Comparison of ENCODE assay signal across 1 cellular context in the genomic region with DNA sequence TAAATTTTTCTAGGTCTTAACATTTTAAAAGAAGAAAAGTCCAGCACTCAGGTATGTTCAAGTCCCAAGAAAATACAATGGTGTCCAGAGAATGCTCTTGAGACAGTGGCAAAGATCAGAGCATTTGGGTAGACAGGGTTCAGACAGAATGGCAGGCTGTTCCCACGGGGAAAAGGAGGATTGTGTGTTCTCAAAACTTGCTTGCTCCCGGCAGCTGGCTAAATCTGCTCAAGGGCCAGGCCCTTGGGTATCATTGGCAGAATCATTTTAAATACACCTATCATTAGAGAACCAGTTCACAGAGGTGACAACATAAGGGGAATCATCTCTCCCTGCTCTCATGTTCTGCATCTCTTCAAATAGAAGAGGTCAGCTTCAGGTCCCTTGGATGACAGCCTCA.
TF ChIP-seq lines count a peak whose summit lies in the region.

No MANE protein-coding gene starts in this region.

TF ChIP-seq in GM23338, 12 proteins besides CTCF, POLR2A, EP300 and RAD21 (continued from another document):
- TF ChIP-seq, protein P1, sequence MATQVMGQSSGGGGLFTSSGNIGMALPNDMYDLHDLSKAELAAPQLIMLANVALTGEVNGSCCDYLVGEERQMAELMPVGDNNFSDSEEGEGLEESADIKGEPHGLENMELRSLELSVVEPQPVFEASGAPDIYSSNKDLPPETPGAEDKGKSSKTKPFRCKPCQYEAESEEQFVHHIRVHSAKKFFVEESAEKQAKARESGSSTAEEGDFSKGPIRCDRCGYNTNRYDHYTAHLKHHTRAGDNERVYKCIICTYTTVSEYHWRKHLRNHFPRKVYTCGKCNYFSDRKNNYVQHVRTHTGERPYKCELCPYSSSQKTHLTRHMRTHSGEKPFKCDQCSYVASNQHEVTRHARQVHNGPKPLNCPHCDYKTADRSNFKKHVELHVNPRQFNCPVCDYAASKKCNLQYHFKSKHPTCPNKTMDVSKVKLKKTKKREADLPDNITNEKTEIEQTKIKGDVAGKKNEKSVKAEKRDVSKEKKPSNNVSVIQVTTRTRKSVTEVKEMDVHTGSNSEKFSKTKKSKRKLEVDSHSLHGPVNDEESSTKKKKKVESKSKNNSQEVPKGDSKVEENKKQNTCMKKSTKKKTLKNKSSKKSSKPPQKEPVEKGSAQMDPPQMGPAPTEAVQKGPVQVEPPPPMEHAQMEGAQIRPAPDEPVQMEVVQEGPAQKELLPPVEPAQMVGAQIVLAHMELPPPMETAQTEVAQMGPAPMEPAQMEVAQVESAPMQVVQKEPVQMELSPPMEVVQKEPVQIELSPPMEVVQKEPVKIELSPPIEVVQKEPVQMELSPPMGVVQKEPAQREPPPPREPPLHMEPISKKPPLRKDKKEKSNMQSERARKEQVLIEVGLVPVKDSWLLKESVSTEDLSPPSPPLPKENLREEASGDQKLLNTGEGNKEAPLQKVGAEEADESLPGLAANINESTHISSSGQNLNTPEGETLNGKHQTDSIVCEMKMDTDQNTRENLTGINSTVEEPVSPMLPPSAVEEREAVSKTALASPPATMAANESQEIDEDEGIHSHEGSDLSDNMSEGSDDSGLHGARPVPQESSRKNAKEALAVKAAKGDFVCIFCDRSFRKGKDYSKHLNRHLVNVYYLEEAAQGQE (IDR thresholded peaks at IDR 0.05; ENCODE audit: unreplicated experiment), result no peak
- no peak for TF ChIP-seq STAT1 (IDR thresholded peaks at IDR 0.05; ENCODE audit: unreplicated experiment)
- no peak for TF ChIP-seq JUNB (IDR thresholded peaks at IDR 0.05; ENCODE audit: unreplicated experiment)
- TF ChIP-seq CREB1 (CRISPR knock-in tag; IDR thresholded peaks at IDR 0.05; ENCODE audit: low read depth), result no peak
- TF ChIP-seq, protein P2, sequence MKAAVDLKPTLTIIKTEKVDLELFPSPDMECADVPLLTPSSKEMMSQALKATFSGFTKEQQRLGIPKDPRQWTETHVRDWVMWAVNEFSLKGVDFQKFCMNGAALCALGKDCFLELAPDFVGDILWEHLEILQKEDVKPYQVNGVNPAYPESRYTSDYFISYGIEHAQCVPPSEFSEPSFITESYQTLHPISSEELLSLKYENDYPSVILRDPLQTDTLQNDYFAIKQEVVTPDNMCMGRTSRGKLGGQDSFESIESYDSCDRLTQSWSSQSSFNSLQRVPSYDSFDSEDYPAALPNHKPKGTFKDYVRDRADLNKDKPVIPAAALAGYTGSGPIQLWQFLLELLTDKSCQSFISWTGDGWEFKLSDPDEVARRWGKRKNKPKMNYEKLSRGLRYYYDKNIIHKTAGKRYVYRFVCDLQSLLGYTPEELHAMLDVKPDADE (IDR thresholded peaks at IDR 0.05), result no peak
- TF ChIP-seq ZNF114 (CRISPR knock-in tag; IDR thresholded peaks at IDR 0.05), result no peak
- no peak for TF ChIP-seq EZH2phosphoT487 (IDR thresholded peaks at IDR 0.05; ENCODE audit: unreplicated experiment)
- TF ChIP-seq ZNF331 (CRISPR knock-in tag; IDR thresholded peaks at IDR 0.05; ENCODE audit: low read depth), result no peak
TF ChIP-seq in GM23338: peak in this region for 0.
